Comparison of ENCODE assay signal across 20 cellular contexts in the genomic region with DNA sequence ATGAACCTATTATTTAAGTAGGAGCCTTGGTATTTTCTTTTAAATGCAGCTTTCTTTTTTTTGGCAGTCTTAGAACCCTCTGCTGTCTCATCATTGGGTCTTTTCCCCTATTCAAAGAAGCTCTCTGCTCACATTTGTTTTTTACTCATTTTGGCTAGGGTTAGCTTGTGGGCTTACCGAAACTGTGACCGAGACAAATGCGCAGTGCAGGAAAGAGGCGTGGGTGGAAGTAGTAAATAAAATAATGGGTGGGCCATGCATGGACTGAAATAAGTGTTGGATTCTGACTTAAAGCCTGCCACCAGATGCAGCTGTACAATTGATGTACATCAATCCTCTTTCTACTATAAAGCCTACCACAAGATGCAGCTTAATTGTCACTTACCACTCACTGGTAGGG. TPM values are rescaled to one million over a fixed set of nuclear protein-coding genes. Genes with fewer than 3 reads are reported as not detected.
A peak's percentile ranks its signal among the peaks of the same experiment; 100 is the strongest.
DNase-seq lines count a peak whose midpoint lies in the region; ATAC-seq and TF ChIP-seq lines count a peak whose summit lies in the region.
"Had no signal": no experiment of that assay in that cellular context is flagged by ENCODE, and none has a peak within 500 bp of the region (broad histone marks: within the 10 kb centered on the region; RNA-seq: fewer than 3 reads in every experiment).

No MANE protein-coding gene starts in this region.

- WGBS in spleen, 5 donors, result 78 to 95% (median 90%) methylated on average over 4 of the region's 4 CpGs

- H3K27me3 ChIP-seq in A673 (replicated peaks; ENCODE audit: insufficient read depth, low read depth, low read length, poor library complexity) (no peaks in the 10 kb centered on the region), MM.1S (replicated peaks; ENCODE audit: insufficient read depth, low read length) (no peaks in the 10 kb centered on the region), spleen (replicated peaks in 1 of 7) (no peaks in the 10 kb centered on the region)

- no TSS peak for BruUV-seq in A673 (replicated peaks; lab: Mats Ljungman, UMichigan)

- H3K4me2 ChIP-seq in MM.1S (ENCODE audit: low read depth, low read length), result peak overlapping the region; percentile 5

- peaks cover 5% of the 10 kb centered on the region for H3K9me3 Mint-ChIP-seq in activated CD8-positive, alpha-beta T cell treated with anti-CD3 and anti-CD28 coated beads for 36 hours
- H3K9me3 Mint-ChIP-seq in activated CD8-positive, alpha-beta T cell treated with anti-CD3 and anti-CD28 coated beads, Interleukin-2, amount 10 ng/mL, durations not matched to agents 7 days and 5 days (ENCODE audit: insufficient read depth), result no peaks in the 10 kb centered on the region

- H3K4me1 ChIP-seq in A673 (ENCODE audit: insufficient read depth, low read length, poor library complexity, severe bottlenecking) (peaks cover 8% of the 10 kb centered on the region), MM.1S (ENCODE audit: low read length) (0 out of 2 replicates have a peak, but pooled peaks cover 10% of the 10 kb centered on the region), spleen (peaks cover 0 to 13% (median 0%) of the 10 kb centered on the region in 6 donors)
- H3K4me1 ChIP-seq: HAP-1 had no signal

- no peaks in the 10 kb centered on the region for H3K9me2 ChIP-seq in MM.1S (replicated peaks; ENCODE audit: insufficient read depth, low read length)

- peak; percentile 41 for DNase-seq in activated CD8-positive, alpha-beta T cell treated with anti-CD3 and anti-CD28 coated beads for 36 hours
- DNase-seq in activated CD8-positive, alpha-beta T cell treated with anti-CD3 and anti-CD28 coated beads, Interleukin-2, amount 10 ng/mL, durations not matched to agents 7 days and 5 days, result no peak
- DNase-seq in A673 (ENCODE audit: low spot score), result peak; percentile 51
- DNase-seq in MM.1S, result peak; percentile 33
- no peak for DNase-seq in NCI-H1436 (lab: John Stamatoyannopoulos, UW)
- DNase-seq in spleen, result no peak
- no peak for DNase-seq in 8988T
- DNase-seq: ACHN; AML-193; DMS53; NCI-H1092 treated with DMSO at 0.1 percent for 48 hours; NCI-H1694; NCI-H226; NCI-H526 treated with DMSO at 0.1 percent for 48 hours; NK-92 treated with Interleukin-12 subunit alpha and Interleukin-12 subunit beta, amount 100 ng/mL, for 24 hours; SHP77 had no signal

- no peak overlapping the region for H3K27ac ChIP-seq in A673 (ENCODE audit: low read depth, low read length, poor library complexity, severe bottlenecking)
- H3K27ac ChIP-seq in MM.1S (ENCODE audit: low read length), result peak overlapping the region; percentile 26; the same call in 1 of the 2 replicates
- H3K27ac ChIP-seq in spleen, result no peak overlapping the region

- intact Hi-C loops in activated CD8-positive, alpha-beta T cell treated with anti-CD3 and anti-CD28 coated beads for 36 hours (cut with micrococcal nuclease), result no loop called here
- intact Hi-C loops in A673 (cut with micrococcal nuclease; ENCODE audit: unreplicated experiment), result no loop called here
- intact Hi-C loops in spleen (cut with DNase I; ENCODE audit: low total_unique reads), result no loop called here

- H3K4me3 ChIP-seq in A673 (ENCODE audit: low read depth, low read length, poor library complexity, severe bottlenecking) (no peak overlapping the region), MM.1S (ENCODE audit: low read length) (no peak overlapping the region), spleen (no peak overlapping the region)
- H3K4me3 ChIP-seq: HAP-1 had no signal

- H3K9ac ChIP-seq in MM.1S (ENCODE audit: low read length), result no peak overlapping the region

- H3K27ac Mint-ChIP-seq in activated CD8-positive, alpha-beta T cell treated with anti-CD3 and anti-CD28 coated beads for 36 hours, result peak overlapping the region; percentile 5
- no peak overlapping the region for H3K27ac Mint-ChIP-seq in activated CD8-positive, alpha-beta T cell treated with anti-CD3 and anti-CD28 coated beads, Interleukin-2, amount 10 ng/mL, durations not matched to agents 7 days and 5 days
- H3K27ac Mint-ChIP-seq: CD14-positive monocyte had no signal

- H3F3A ChIP-seq in MM.1S (ENCODE audit: insufficient read depth, low read length), result no peaks in the 10 kb centered on the region

- no peak for TF ChIP-seq CTCF in activated CD8-positive, alpha-beta T cell treated with anti-CD3 and anti-CD28 coated beads for 36 hours (IDR thresholded peaks at IDR 0.05)
- TF ChIP-seq CTCF in A673 (conservative IDR thresholded peaks at IDR 0.05; ENCODE audit: low read depth, low read length), result no peak
- no peak for TF ChIP-seq CTCF in MM.1S (IDR thresholded peaks at IDR 0.05; ENCODE audit: low read length)
- TF ChIP-seq CTCF in spleen (IDR thresholded peaks at IDR 0.05 in 8 of 11, conservative IDR thresholded peaks at IDR 0.05 in 3 of 11), result no peak

- CTCF ChIA-PET in activated CD8-positive, alpha-beta T cell treated with anti-CD3 and anti-CD28 coated beads for 36 hours (lab: Charles Lee), result interaction anchor here (0.7 to 3.6 kb wide), 4 partner anchors 15 to 139 kb away, joined by 3 to 13 read pairs (median 3); a partner anchor contains a TSS
- CTCF ChIA-PET in activated CD8-positive, alpha-beta T cell treated with anti-CD3 and anti-CD28 coated beads, Interleukin-2, amount 10 ng/mL, durations not matched to agents 7 days and 5 days (lab: Charles Lee), result no interaction called here
- CTCF ChIA-PET in A673 (lab: Charles Lee), result no interaction called here

- ATAC-seq in activated CD8-positive, alpha-beta T cell treated with anti-CD3 and anti-CD28 coated beads for 36 hours, result peak; percentile 61
- no peak for ATAC-seq in activated CD8-positive, alpha-beta T cell treated with anti-CD3 and anti-CD28 coated beads, Interleukin-2, amount 10 ng/mL, durations not matched to agents 7 days and 5 days
- ATAC-seq in GM21786 (IDR thresholded peaks at IDR 0.05; ENCODE audit: unreplicated experiment), result peak; percentile 50
- ATAC-seq: SK-N-SH treated with all-trans-retinoic acid at 6 μM for 48 hours had no signal

- H3K9me3 ChIP-seq in A673 (ENCODE audit: low read depth, low read length, poor library complexity, severe bottlenecking) (no peaks in the 10 kb centered on the region), MM.1S (replicated peaks; ENCODE audit: insufficient read depth, low read length) (no peaks in the 10 kb centered on the region), spleen (peaks cover 0 to under 1% (median 0%) of the 10 kb centered on the region in 8 donors)
- H3K9me3 ChIP-seq: HAP-1 had no signal

- peaks cover 12% of the 10 kb centered on the region for H3K36me3 Mint-ChIP-seq in activated CD8-positive, alpha-beta T cell treated with anti-CD3 and anti-CD28 coated beads for 36 hours (ENCODE audit: low read depth)
- H3K36me3 Mint-ChIP-seq in activated CD8-positive, alpha-beta T cell treated with anti-CD3 and anti-CD28 coated beads, Interleukin-2, amount 10 ng/mL, durations not matched to agents 7 days and 5 days (ENCODE audit: low read depth), result peaks cover 17% of the 10 kb centered on the region

- no peaks in the 10 kb centered on the region for H4K20me1 ChIP-seq in MM.1S (ENCODE audit: insufficient read depth, low read length)

- no peak for TF ChIP-seq POLR2A in spleen (IDR thresholded peaks at IDR 0.05)

- H3K27me3 Mint-ChIP-seq in activated CD8-positive, alpha-beta T cell treated with anti-CD3 and anti-CD28 coated beads for 36 hours, result no peaks in the 10 kb centered on the region
- H3K27me3 Mint-ChIP-seq in activated CD8-positive, alpha-beta T cell treated with anti-CD3 and anti-CD28 coated beads, Interleukin-2, amount 10 ng/mL, durations not matched to agents 7 days and 5 days (ENCODE audit: low read depth), result no peaks in the 10 kb centered on the region

- peaks cover 31% of the 10 kb centered on the region for H3K4me1 Mint-ChIP-seq in activated CD8-positive, alpha-beta T cell treated with anti-CD3 and anti-CD28 coated beads for 36 hours (ENCODE audit: low read depth)
- peaks cover 8% of the 10 kb centered on the region for H3K4me1 Mint-ChIP-seq in activated CD8-positive, alpha-beta T cell treated with anti-CD3 and anti-CD28 coated beads, Interleukin-2, amount 10 ng/mL, durations not matched to agents 7 days and 5 days (ENCODE audit: low read depth)
- H3K4me1 Mint-ChIP-seq: CD14-positive monocyte had no signal

- no peak overlapping the region for H2AFZ ChIP-seq in MM.1S (ENCODE audit: low read length)

- H3K79me2 ChIP-seq in MM.1S (ENCODE audit: low read length), result peaks cover 21% of the 10 kb centered on the region

- no peak overlapping the region for H3K4me3 Mint-ChIP-seq in activated CD8-positive, alpha-beta T cell treated with anti-CD3 and anti-CD28 coated beads for 36 hours
- no peak overlapping the region for H3K4me3 Mint-ChIP-seq in activated CD8-positive, alpha-beta T cell treated with anti-CD3 and anti-CD28 coated beads, Interleukin-2, amount 10 ng/mL, durations not matched to agents 7 days and 5 days
- H3K4me3 Mint-ChIP-seq: CD14-positive monocyte had no signal

- POLR2A ChIA-PET in activated CD8-positive, alpha-beta T cell treated with anti-CD3 and anti-CD28 coated beads for 36 hours (lab: Charles Lee), result interaction anchor here (0.8 kb wide), 1 partner anchor 144 kb away, joined by 3 read pairs; a partner anchor contains a TSS
- POLR2A ChIA-PET in activated CD8-positive, alpha-beta T cell treated with anti-CD3 and anti-CD28 coated beads, Interleukin-2, amount 10 ng/mL, durations not matched to agents 7 days and 5 days (lab: Charles Lee), result no interaction called here
- POLR2A ChIA-PET in A673 (lab: Charles Lee; ENCODE audit: low non-redundant PET), result interaction anchor here (0.6 kb wide), 1 partner anchor 475 kb away, joined by 3 read pairs; no protein-coding TSS in a partner anchor

- H3K36me3 ChIP-seq in A673 (ENCODE audit: insufficient read depth, low read length, poor library complexity, severe bottlenecking), result no peaks in the 10 kb centered on the region
- H3K36me3 ChIP-seq in MM.1S (replicated peaks; ENCODE audit: insufficient read depth, low read length), result no peaks in the 10 kb centered on the region
- H3K36me3 ChIP-seq in spleen, result peaks cover 0 to 7% (median 0%) of the 10 kb centered on the region in 6 donors
- H3K36me3 ChIP-seq: HAP-1 had no signal

RNA-seq across cellular contexts. Expression of a gene that starts 14.7 kb away (rescaled TPM):
- 10 to 100 TPM; 12.8 to 14.4 TPM for total RNA-seq in activated CD8-positive, alpha-beta T cell treated with anti-CD3 and anti-CD28 coated beads for 36 hours
- total RNA-seq in activated CD8-positive, alpha-beta T cell treated with anti-CD3 and anti-CD28 coated beads, Interleukin-2, amount 10 ng/mL, durations not matched to agents 7 days and 5 days, result 10 to 100 TPM; 17.7 to 20.9 TPM
- total RNA-seq in A673 (2021), result 30.7 and 33.3 TPM in 2 replicates
- total RNA-seq in spleen, result 10 to 100 TPM; 12.5 to 26.8 (median 22.5) TPM
- polyA plus RNA-seq in spleen, result 1 to 10 TPM; 2.3 to 3.4 (median 3.1) TPM

Comparison
In these comparisons a context has a peak if more than half of its experiments do, and no peak if none do; other contexts are left out.
1. DNase-seq: peak in activated CD8-positive, alpha-beta T cell treated with anti-CD3 and anti-CD28 coated beads for 36 hours (single experiment), A673 (single experiment) and MM.1S (single experiment); none in activated CD8-positive, alpha-beta T cell treated with anti-CD3 and anti-CD28 coated beads, Interleukin-2, amount 10 ng/mL, durations not matched to agents 7 days and 5 days (single experiment), NCI-H1436 (single experiment), spleen (single experiment) and 8988T (single experiment).